Comparison of ENCODE assay signal across 28 cellular contexts in genomic region chr18:22336406-22336805, GRCh38.
"Had no signal": no experiment of that assay in that cellular context is flagged by ENCODE, and none has a peak within 500 bp of the region (broad histone marks: within the 10 kb centered on the region; RNA-seq: fewer than 3 reads in every experiment).

No MANE protein-coding gene starts in this region.

- H3K36me3 ChIP-seq: breast epithelium, gastrocnemius medialis, lower lobe of right lung, ovary, right lobe of liver, thoracic aorta had no signal

- H3K9me3 Mint-ChIP-seq: activated B cell treated with CpG ODN at 0.5 μM for 24 hours; activated naive CD4-positive, alpha-beta T cell treated with anti-CD3 and anti-CD28 coated beads, Interleukin-2, amount 50 U/mL, for 24 hours; activated naive CD8-positive, alpha-beta T cell treated with anti-CD3 and anti-CD28 coated beads, Interleukin-2, amount 50 U/mL, for 24 hours; activated T-helper 2 cell treated with anti-CD3 and anti-CD28 coated beads, Interferon-gamma antibody, Interleukin-2, Interleukin-4, amounts not matched to agents 10 μg/mL and 5 μg/mL and 100 μg/mL, durations not matched to agents 14 hours and 24 hours and 36 hours; dendritic cell treated with granulocyte-macrophage colony-stimulating factor and Interleukin-4, amounts not matched to agents 40 ng/mL and 50 ng/mL, for 4 days; nephron progenitor cell; stimulated activated effector memory CD8-positive, alpha-beta T cell treated with anti-CD3 and anti-CD28 coated beads, Interleukin-12 subunit alpha, Interleukin-12 subunit beta, amount 100 ng/mL, for 72 hours; stimulated activated naive CD8-positive, alpha-beta T cell treated with anti-CD3 and anti-CD28 coated beads, Interleukin-15, Interleukin-2, amounts not matched to agents 100 ng/mL and 50 ng/mL, for 24 hours; T-cell; type B pancreatic cell had no signal

- ATAC-seq: activated CD8-positive, alpha-beta memory T cell treated with anti-CD3 and anti-CD28 coated beads, Interleukin-2, amount 10 ng/mL, durations not matched to agents 7 days and 5 days; activated CD8-positive, alpha-beta T cell treated with anti-CD3 and anti-CD28 coated beads, Interleukin-2, amount 10 ng/mL, durations not matched to agents 7 days and 5 days; activated naive CD8-positive, alpha-beta T cell treated with anti-CD3 and anti-CD28 coated beads, Interleukin-2, amount 50 U/mL, for 24 hours; gastrocnemius medialis; stimulated activated effector memory CD8-positive, alpha-beta T cell treated with anti-CD3 and anti-CD28 coated beads, Interleukin-12 subunit alpha, Interleukin-12 subunit beta, amount 100 ng/mL, for 72 hours had no signal

- H3K27me3 Mint-ChIP-seq: activated B cell treated with CpG ODN at 0.5 μM for 24 hours; activated CD8-positive, alpha-beta memory T cell treated with anti-CD3 and anti-CD28 coated beads, Interleukin-2, amount 10 ng/mL, durations not matched to agents 7 days and 5 days; activated naive CD4-positive, alpha-beta T cell treated with anti-CD3 and anti-CD28 coated beads, Interleukin-2, amount 50 U/mL, for 24 hours; activated naive CD8-positive, alpha-beta T cell treated with anti-CD3 and anti-CD28 coated beads, Interleukin-2, amount 50 U/mL, for 24 hours; T-cell had no signal

- H3K4me3 ChIP-seq: gastrocnemius medialis, ovary, right lobe of liver had no signal

- H3K4me1 ChIP-seq: breast epithelium, gastrocnemius medialis, right lobe of liver had no signal

- H3K27me3 ChIP-seq: breast epithelium, gastrocnemius medialis, ovary, right lobe of liver had no signal

- H3K27ac Mint-ChIP-seq: activated B cell treated with CpG ODN at 0.5 μM for 24 hours; activated CD8-positive, alpha-beta memory T cell treated with anti-CD3 and anti-CD28 coated beads, Interleukin-2, amount 10 ng/mL, durations not matched to agents 7 days and 5 days; activated CD8-positive, alpha-beta T cell treated with anti-CD3 and anti-CD28 coated beads, Interleukin-2, amount 10 ng/mL, durations not matched to agents 7 days and 5 days; activated naive CD4-positive, alpha-beta T cell treated with anti-CD3 and anti-CD28 coated beads, Interleukin-2, amount 50 U/mL, for 24 hours; activated naive CD8-positive, alpha-beta T cell treated with anti-CD3 and anti-CD28 coated beads, Interleukin-2, amount 50 U/mL, for 24 hours; activated T-helper 2 cell treated with anti-CD3 and anti-CD28 coated beads, Interferon-gamma antibody, Interleukin-2, Interleukin-4, amounts not matched to agents 10 μg/mL and 5 μg/mL and 100 μg/mL, durations not matched to agents 14 hours and 24 hours and 36 hours; dendritic cell treated with granulocyte-macrophage colony-stimulating factor and Interleukin-4, amounts not matched to agents 40 ng/mL and 50 ng/mL, for 4 days; naive B cell; nephron progenitor cell; progenitor cell of endocrine pancreas; stimulated activated naive CD8-positive, alpha-beta T cell treated with anti-CD3 and anti-CD28 coated beads, Interleukin-15, Interleukin-2, amounts not matched to agents 100 ng/mL and 50 ng/mL, for 24 hours; type B pancreatic cell had no signal

- H3K27ac ChIP-seq: breast epithelium, ovary, right lobe of liver had no signal

- H3K36me3 Mint-ChIP-seq: activated naive CD4-positive, alpha-beta T cell treated with anti-CD3 and anti-CD28 coated beads, Interleukin-2, amount 50 U/mL, for 24 hours; naive B cell; stimulated activated effector memory CD8-positive, alpha-beta T cell treated with anti-CD3 and anti-CD28 coated beads, Interleukin-12 subunit alpha, Interleukin-12 subunit beta, amount 100 ng/mL, for 72 hours; T-cell; type B pancreatic cell had no signal

- H3K9me3 ChIP-seq: breast epithelium, gastrocnemius medialis, lower lobe of right lung, ovary, right lobe of liver, thoracic aorta had no signal

- H3K4me1 Mint-ChIP-seq: activated B cell treated with CpG ODN at 0.5 μM for 24 hours, naive B cell had no signal

- H3K4me3 Mint-ChIP-seq: activated B cell treated with CpG ODN at 0.5 μM for 24 hours; activated CD8-positive, alpha-beta memory T cell treated with anti-CD3 and anti-CD28 coated beads, Interleukin-2, amount 10 ng/mL, durations not matched to agents 7 days and 5 days; activated CD8-positive, alpha-beta T cell treated with anti-CD3 and anti-CD28 coated beads, Interleukin-2, amount 10 ng/mL, durations not matched to agents 7 days and 5 days; activated naive CD4-positive, alpha-beta T cell treated with anti-CD3 and anti-CD28 coated beads, Interleukin-2, amount 50 U/mL, for 24 hours; activated naive CD8-positive, alpha-beta T cell treated with anti-CD3 and anti-CD28 coated beads, Interleukin-2, amount 50 U/mL, for 24 hours; dendritic cell treated with granulocyte-macrophage colony-stimulating factor and Interleukin-4, amounts not matched to agents 40 ng/mL and 50 ng/mL, for 4 days; nephron progenitor cell; stimulated activated effector memory CD8-positive, alpha-beta T cell treated with anti-CD3 and anti-CD28 coated beads, Interleukin-12 subunit alpha, Interleukin-12 subunit beta, amount 100 ng/mL, for 72 hours; stimulated activated naive CD8-positive, alpha-beta T cell treated with anti-CD3 and anti-CD28 coated beads, Interleukin-15, Interleukin-2, amounts not matched to agents 100 ng/mL and 50 ng/mL, for 24 hours; T-cell; type B pancreatic cell had no signal

- DNase-seq: activated B cell treated with CpG ODN at 0.5 μM for 24 hours; activated CD4-positive, alpha-beta T cell treated with anti-CD3 and anti-CD28 coated beads, Interleukin-2, amount 50 U/mL, for 1 hour; activated CD8-positive, alpha-beta memory T cell treated with anti-CD3 and anti-CD28 coated beads, Interleukin-2, amount 10 ng/mL, durations not matched to agents 7 days and 5 days; activated CD8-positive, alpha-beta T cell treated with anti-CD3 and anti-CD28 coated beads, Interleukin-2, amount 10 ng/mL, durations not matched to agents 7 days and 5 days; activated naive CD8-positive, alpha-beta T cell treated with anti-CD3 and anti-CD28 coated beads, Interleukin-2, amount 50 U/mL, for 24 hours; activated T-cell treated with anti-CD3 and anti-CD28 coated beads, Interleukin-2, amount 50 U/mL, for 48 hours; central memory CD4-positive, alpha-beta T cell; effector CD4-positive, alpha-beta T cell; erythroblast; gastrocnemius medialis; glutamatergic neuron; lower lobe of right lung; mesendoderm; naive B cell; nephron progenitor cell; ovary; right lobe of liver; stimulated activated CD4-positive, alpha-beta T cell treated with anti-CD3 and anti-CD28 coated beads, Interleukin-4, amount 100 ng/mL, for 24 hours; T-cell had no signal
